Comparison of ENCODE assay signal across 1 cellular context in genomic region chr7:2771274-2771711, GRCh38.
TF ChIP-seq lines count a peak whose summit lies in the region.

No MANE protein-coding gene starts in this region.

TF ChIP-seq in K562, 482 proteins besides CTCF, POLR2A, EP300 and RAD21 (continued from another document):
- TF ChIP-seq ZMIZ1 (IDR thresholded peaks at IDR 0.05; ENCODE audit: low read depth in 2 of 2, low read length in 2 of 2) (peak in 1 of 2 experiments; percentile 84; a peak in 1 of 4 replicates), AFF4 (CRISPR knock-in tag; IDR thresholded peaks at IDR 0.05) (no peak), MBD2 (IDR thresholded peaks at IDR 0.05; ENCODE audit: borderline replicate concordance, low read depth) (peak; percentile 45; the same call in 1 of the 2 replicates), TOE1 (IDR thresholded peaks at IDR 0.05; ENCODE audit: borderline replicate concordance) (peak; percentile 66; the same call in 1 of the 2 replicates), TOE1 (CRISPR knock-in tag; IDR thresholded peaks at IDR 0.05; ENCODE audit: borderline replicate concordance, low read depth) (no peak), ZNF639 (CRISPR knock-in tag; conservative IDR thresholded peaks at IDR 0.05 in 1 of 2, IDR thresholded peaks at IDR 0.05 in 1 of 2) (peak in 1 of 2 experiments; percentile 74; a peak in 1 of 4 replicates), BCOR (IDR thresholded peaks at IDR 0.05) (peak; percentile 76; the same call in 1 of the 2 replicates), ZEB2 (IDR thresholded peaks at IDR 0.05) (peak; percentile 68; the same call in 1 of the 2 replicates), CBX3 (IDR thresholded peaks at IDR 0.05; ENCODE audit: borderline replicate concordance in 1 of 2, low read length in 2 of 2) (no peak), DLX4 (CRISPR knock-in tag; IDR thresholded peaks at IDR 0.05) (no peak), GABPB2 (CRISPR knock-in tag; conservative IDR thresholded peaks at IDR 0.05) (no peak), ZFP30 (CRISPR knock-in tag; IDR thresholded peaks at IDR 0.05; ENCODE audit: borderline replicate concordance) (no peak), ZNF253 (CRISPR knock-in tag; conservative IDR thresholded peaks at IDR 0.05) (no peak), DPF2 (IDR thresholded peaks at IDR 0.05) (peak; percentile 96), ARID3A (IDR thresholded peaks at IDR 0.05; ENCODE audit: borderline replicate concordance, low read depth, low read length) (peak; percentile 56; the same call in 1 of the 2 replicates), TAF9B (IDR thresholded peaks at IDR 0.05; ENCODE audit: partially characterized antibody) (peak; percentile 71), MAZ (CRISPR knock-in tag; conservative IDR thresholded peaks at IDR 0.05 in 1 of 2, IDR thresholded peaks at IDR 0.05 in 1 of 2) (peak in 1 of 2 experiments; percentile 67; a peak in 2 of 4 replicates), ZBTB40 (IDR thresholded peaks at IDR 0.05) (peak; percentile 36), ZBTB40 (CRISPR knock-in tag; IDR thresholded peaks at IDR 0.05) (no peak), CHAMP1 (IDR thresholded peaks at IDR 0.05) (no peak)
